Comparison of ENCODE assay signal across 1 cellular context in the genomic region with DNA sequence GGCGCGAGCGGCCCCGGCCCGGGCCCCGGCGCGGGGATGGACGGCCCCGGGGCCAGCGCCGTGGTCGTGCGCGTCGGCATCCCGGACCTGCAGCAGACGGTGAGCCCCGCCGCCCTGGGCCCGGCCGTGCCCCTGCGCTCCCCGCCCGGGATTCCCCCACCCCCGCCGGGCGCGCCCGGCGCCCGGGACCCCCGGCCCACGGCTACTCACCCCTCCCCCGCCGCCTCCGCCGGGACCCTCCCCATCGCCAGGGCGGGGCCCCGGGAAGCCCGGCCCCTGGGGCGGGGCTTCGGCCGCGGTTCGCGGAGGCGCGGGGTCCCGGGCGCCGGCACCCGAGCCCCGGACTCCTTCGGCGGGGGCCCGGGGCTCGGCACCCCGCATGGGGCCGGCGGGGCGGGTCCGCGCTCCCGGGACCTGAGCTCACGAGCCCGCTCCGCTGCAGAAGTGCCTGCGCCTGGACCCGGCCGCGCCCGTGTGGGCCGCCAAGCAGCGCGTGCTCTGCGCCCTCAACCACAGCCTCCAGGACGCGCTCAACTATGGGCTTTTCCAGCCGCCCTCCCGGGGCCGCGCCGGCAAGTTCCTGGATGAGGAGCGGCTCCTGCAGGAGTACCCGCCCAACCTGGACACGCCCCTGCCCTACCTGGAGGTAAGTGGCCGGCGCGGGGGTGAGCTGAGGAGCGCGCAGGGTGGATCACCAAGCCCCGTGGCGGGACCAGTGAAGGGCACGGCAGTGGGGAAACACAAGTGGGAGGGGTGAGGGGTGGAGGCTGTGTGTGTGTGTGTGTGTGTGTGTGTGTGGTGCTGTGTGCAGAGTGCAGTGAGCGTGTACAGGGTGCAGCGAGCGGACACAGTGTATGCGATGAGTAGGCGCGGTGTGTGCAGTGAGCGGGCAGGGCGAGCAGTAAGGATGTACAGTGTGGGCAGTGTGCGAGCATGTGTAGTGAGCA.
TF ChIP-seq lines count a peak whose summit lies in the region.

No MANE protein-coding gene starts in this region.

TF ChIP-seq in HepG2, 621 proteins besides CTCF, POLR2A, EP300 and RAD21 (continued from another document and continues in another):
- no peak for TF ChIP-seq ZMYM3 (CRISPR knock-in tag; IDR thresholded peaks at IDR 0.05)
- no peak for TF ChIP-seq ZNF660 (CRISPR knock-in tag; IDR thresholded peaks at IDR 0.05; ENCODE audit: borderline replicate concordance, low read depth)
- TF ChIP-seq, protein P1, sequence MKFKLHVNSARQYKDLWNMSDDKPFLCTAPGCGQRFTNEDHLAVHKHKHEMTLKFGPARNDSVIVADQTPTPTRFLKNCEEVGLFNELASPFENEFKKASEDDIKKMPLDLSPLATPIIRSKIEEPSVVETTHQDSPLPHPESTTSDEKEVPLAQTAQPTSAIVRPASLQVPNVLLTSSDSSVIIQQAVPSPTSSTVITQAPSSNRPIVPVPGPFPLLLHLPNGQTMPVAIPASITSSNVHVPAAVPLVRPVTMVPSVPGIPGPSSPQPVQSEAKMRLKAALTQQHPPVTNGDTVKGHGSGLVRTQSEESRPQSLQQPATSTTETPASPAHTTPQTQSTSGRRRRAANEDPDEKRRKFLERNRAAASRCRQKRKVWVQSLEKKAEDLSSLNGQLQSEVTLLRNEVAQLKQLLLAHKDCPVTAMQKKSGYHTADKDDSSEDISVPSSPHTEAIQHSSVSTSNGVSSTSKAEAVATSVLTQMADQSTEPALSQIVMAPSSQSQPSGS (CRISPR knock-in tag; IDR thresholded peaks at IDR 0.05), result no peak
- TF ChIP-seq, protein P2, sequence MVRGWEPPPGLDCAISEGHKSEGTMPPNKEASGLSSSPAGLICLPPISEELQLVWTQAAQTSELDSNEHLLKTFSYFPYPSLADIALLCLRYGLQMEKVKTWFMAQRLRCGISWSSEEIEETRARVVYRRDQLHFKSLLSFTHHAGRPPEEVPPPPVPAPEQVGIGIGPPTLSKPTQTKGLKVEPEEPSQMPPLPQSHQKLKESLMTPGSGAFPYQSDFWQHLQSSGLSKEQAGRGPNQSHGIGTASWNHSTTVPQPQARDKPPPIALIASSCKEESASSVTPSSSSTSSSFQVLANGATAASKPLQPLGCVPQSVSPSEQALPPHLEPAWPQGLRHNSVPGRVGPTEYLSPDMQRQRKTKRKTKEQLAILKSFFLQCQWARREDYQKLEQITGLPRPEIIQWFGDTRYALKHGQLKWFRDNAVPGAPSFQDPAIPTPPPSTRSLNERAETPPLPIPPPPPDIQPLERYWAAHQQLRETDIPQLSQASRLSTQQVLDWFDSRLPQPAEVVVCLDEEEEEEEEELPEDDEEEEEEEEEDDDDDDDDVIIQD (CRISPR knock-in tag; IDR thresholded peaks at IDR 0.05; ENCODE audit: low read depth), result no peak
- TF ChIP-seq ZNF780A (CRISPR knock-in tag; IDR thresholded peaks at IDR 0.05), result 0 out of 2 replicates have a peak, but pooled peaks have one; percentile 55
- no peak for TF ChIP-seq ZNF510 (CRISPR knock-in tag; IDR thresholded peaks at IDR 0.05; ENCODE audit: low read depth)
- TF ChIP-seq ZNF720 (CRISPR knock-in tag; IDR thresholded peaks at IDR 0.05), result no peak
- TF ChIP-seq ZKSCAN5 (CRISPR knock-in tag; IDR thresholded peaks at IDR 0.05), result no peak
- TF ChIP-seq EZH2 (conservative IDR thresholded peaks at IDR 0.05; ENCODE audit: low read depth, low read length), result no peak
- TF ChIP-seq PHB2 (IDR thresholded peaks at IDR 0.05; ENCODE audit: partially characterized antibody), result no peak
- no peak for TF ChIP-seq DR1 (CRISPR knock-in tag; IDR thresholded peaks at IDR 0.05)
- TF ChIP-seq ZNF552 (CRISPR knock-in tag; IDR thresholded peaks at IDR 0.05; ENCODE audit: borderline replicate concordance), result no peak
- TF ChIP-seq SIX1 (CRISPR knock-in tag; IDR thresholded peaks at IDR 0.05; ENCODE audit: borderline replicate concordance), result no peak
- TF ChIP-seq ARNT (IDR thresholded peaks at IDR 0.05), result no peak
- TF ChIP-seq MTA3 (CRISPR knock-in tag; IDR thresholded peaks at IDR 0.05), result no peak
- TF ChIP-seq ZNF101 (CRISPR knock-in tag; IDR thresholded peaks at IDR 0.05; ENCODE audit: borderline replicate concordance, low read depth), result no peak
- no peak for TF ChIP-seq CC2D1A (CRISPR knock-in tag; IDR thresholded peaks at IDR 0.05)
- TF ChIP-seq MTA1 (CRISPR knock-in tag; IDR thresholded peaks at IDR 0.05; ENCODE audit: borderline replicate concordance), result peak; percentile 64; the same call in 1 of the 2 replicates
- TF ChIP-seq KDM3A (CRISPR knock-in tag; IDR thresholded peaks at IDR 0.05; ENCODE audit: low read depth), result no peak
- TF ChIP-seq, protein P3, sequence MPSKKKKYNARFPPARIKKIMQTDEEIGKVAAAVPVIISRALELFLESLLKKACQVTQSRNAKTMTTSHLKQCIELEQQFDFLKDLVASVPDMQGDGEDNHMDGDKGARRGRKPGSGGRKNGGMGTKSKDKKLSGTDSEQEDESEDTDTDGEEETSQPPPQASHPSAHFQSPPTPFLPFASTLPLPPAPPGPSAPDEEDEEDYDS (CRISPR knock-in tag; IDR thresholded peaks at IDR 0.05), result no peak
- no peak for TF ChIP-seq ZFP36 (IDR thresholded peaks at IDR 0.05; ENCODE audit: borderline replicate concordance, low read depth, low read length, partially characterized antibody)
- TF ChIP-seq POGZ (CRISPR knock-in tag; IDR thresholded peaks at IDR 0.05), result no peak
- TF ChIP-seq, protein P4, sequence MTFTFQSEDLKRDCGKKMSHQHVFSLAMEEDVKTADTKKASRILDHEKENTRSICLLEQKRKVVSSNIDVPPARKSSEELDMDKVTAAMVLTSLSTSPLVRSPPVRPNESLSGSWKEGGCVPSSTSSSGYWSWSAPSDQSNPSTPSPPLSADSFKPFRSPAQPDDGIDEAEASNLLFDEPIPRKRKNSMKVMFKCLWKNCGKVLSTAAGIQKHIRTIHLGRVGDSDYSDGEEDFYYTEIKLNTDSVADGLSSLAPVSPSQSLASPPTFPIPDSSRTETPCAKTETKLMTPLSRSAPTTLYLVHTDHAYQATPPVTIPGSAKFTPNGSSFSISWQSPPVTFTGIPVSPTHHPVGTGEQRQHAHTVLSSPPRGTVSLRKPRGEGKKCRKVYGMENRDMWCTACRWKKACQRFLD (CRISPR knock-in tag; IDR thresholded peaks at IDR 0.05; ENCODE audit: borderline replicate concordance), result no peak
- TF ChIP-seq, protein P5, sequence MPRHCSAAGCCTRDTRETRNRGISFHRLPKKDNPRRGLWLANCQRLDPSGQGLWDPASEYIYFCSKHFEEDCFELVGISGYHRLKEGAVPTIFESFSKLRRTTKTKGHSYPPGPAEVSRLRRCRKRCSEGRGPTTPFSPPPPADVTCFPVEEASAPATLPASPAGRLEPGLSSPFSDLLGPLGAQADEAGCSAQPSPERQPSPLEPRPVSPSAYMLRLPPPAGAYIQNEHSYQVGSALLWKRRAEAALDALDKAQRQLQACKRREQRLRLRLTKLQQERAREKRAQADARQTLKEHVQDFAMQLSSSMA (CRISPR knock-in tag; IDR thresholded peaks at IDR 0.05), result no peak
- no peak for TF ChIP-seq BHLHE40 (IDR thresholded peaks at IDR 0.05; ENCODE audit: low read length)
- TF ChIP-seq, protein P6, sequence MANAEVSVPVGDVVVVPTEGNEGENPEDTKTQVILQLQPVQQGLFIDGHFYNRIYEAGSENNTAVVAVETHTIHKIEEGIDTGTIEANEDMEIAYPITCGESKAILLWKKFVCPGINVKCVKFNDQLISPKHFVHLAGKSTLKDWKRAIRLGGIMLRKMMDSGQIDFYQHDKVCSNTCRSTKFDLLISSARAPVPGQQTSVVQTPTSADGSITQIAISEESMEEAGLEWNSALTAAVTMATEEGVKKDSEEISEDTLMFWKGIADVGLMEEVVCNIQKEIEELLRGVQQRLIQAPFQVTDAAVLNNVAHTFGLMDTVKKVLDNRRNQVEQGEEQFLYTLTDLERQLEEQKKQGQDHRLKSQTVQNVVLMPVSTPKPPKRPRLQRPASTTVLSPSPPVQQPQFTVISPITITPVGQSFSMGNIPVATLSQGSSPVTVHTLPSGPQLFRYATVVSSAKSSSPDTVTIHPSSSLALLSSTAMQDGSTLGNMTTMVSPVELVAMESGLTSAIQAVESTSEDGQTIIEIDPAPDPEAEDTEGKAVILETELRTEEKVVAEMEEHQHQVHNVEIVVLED (CRISPR knock-in tag; IDR thresholded peaks at IDR 0.05; ENCODE audit: borderline replicate concordance), result no peak
- TF ChIP-seq, protein P7, sequence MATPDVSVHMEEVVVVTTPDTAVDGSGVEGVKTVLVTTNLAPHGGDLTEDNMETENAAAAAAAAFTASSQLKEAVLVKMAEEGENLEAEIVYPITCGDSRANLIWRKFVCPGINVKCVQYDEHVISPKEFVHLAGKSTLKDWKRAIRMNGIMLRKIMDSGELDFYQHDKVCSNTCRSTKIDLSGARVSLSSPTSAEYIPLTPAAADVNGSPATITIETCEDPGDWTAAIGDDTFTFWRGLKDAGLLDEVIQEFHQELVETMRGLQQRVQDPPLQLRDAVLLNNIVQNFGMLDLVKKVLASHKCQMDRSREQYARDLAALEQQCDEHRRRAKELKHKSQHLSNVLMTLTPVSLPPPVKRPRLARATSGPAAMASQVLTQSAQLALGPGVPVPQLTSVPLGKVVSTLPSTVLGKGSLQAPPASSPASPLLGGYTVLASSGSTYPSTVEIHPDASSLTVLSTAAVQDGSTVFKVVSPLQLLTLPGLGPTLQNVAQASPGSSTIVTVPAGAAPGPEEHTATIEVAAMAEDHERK (CRISPR knock-in tag; IDR thresholded peaks at IDR 0.05; ENCODE audit: low read depth), result no peak
- TF ChIP-seq ZNF225 (CRISPR knock-in tag; IDR thresholded peaks at IDR 0.05), result no peak
- TF ChIP-seq ZNF570 (CRISPR knock-in tag; IDR thresholded peaks at IDR 0.05; ENCODE audit: borderline replicate concordance), result no peak
- no peak for TF ChIP-seq FOXP1 (IDR thresholded peaks at IDR 0.05)
- TF ChIP-seq FOXP1 (CRISPR knock-in tag; IDR thresholded peaks at IDR 0.05), result no peak
- no peak for TF ChIP-seq SATB2 (CRISPR knock-in tag; IDR thresholded peaks at IDR 0.05)
- TF ChIP-seq NPAS2 (CRISPR knock-in tag; IDR thresholded peaks at IDR 0.05; ENCODE audit: borderline replicate concordance), result no peak
- TF ChIP-seq, protein P8, sequence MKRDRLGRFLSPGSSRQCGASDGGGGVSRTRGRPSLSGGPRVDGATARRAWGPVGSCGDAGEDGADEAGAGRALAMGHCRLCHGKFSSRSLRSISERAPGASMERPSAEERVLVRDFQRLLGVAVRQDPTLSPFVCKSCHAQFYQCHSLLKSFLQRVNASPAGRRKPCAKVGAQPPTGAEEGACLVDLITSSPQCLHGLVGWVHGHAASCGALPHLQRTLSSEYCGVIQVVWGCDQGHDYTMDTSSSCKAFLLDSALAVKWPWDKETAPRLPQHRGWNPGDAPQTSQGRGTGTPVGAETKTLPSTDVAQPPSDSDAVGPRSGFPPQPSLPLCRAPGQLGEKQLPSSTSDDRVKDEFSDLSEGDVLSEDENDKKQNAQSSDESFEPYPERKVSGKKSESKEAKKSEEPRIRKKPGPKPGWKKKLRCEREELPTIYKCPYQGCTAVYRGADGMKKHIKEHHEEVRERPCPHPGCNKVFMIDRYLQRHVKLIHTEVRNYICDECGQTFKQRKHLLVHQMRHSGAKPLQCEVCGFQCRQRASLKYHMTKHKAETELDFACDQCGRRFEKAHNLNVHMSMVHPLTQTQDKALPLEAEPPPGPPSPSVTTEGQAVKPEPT (CRISPR knock-in tag; IDR thresholded peaks at IDR 0.05; ENCODE audit: low read depth), result no peak
- TF ChIP-seq BORCS8-MEF2B (CRISPR knock-in tag; IDR thresholded peaks at IDR 0.05), result no peak
- no peak for TF ChIP-seq NR1H2 (CRISPR knock-in tag; IDR thresholded peaks at IDR 0.05; ENCODE audit: borderline replicate concordance, low read depth)
- TF ChIP-seq, protein P9, sequence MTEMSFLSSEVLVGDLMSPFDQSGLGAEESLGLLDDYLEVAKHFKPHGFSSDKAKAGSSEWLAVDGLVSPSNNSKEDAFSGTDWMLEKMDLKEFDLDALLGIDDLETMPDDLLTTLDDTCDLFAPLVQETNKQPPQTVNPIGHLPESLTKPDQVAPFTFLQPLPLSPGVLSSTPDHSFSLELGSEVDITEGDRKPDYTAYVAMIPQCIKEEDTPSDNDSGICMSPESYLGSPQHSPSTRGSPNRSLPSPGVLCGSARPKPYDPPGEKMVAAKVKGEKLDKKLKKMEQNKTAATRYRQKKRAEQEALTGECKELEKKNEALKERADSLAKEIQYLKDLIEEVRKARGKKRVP (CRISPR knock-in tag; IDR thresholded peaks at IDR 0.05), result no peak
- no peak; the same call in 1 of the 2 replicates for TF ChIP-seq ZNF547 (CRISPR knock-in tag; IDR thresholded peaks at IDR 0.05)
- TF ChIP-seq ZNF746 (CRISPR knock-in tag; IDR thresholded peaks at IDR 0.05), result no peak
- TF ChIP-seq ZNF772 (CRISPR knock-in tag; IDR thresholded peaks at IDR 0.05), result no peak
- TF ChIP-seq KLF15 (CRISPR knock-in tag; IDR thresholded peaks at IDR 0.05; ENCODE audit: borderline replicate concordance), result no peak
- TF ChIP-seq ZNF563 (CRISPR knock-in tag; IDR thresholded peaks at IDR 0.05), result no peak
- no peak for TF ChIP-seq SOX6 (IDR thresholded peaks at IDR 0.05)
- TF ChIP-seq SOX6 (CRISPR knock-in tag; IDR thresholded peaks at IDR 0.05), result no peak
- no peak for TF ChIP-seq NFATC3 (CRISPR knock-in tag; IDR thresholded peaks at IDR 0.05)
- TF ChIP-seq NFE2 (CRISPR knock-in tag; IDR thresholded peaks at IDR 0.05), result no peak
- TF ChIP-seq ZNF768 (CRISPR knock-in tag; IDR thresholded peaks at IDR 0.05), result 0 out of 2 replicates have a peak, but pooled peaks have one; percentile 13
- TF ChIP-seq, protein P10, sequence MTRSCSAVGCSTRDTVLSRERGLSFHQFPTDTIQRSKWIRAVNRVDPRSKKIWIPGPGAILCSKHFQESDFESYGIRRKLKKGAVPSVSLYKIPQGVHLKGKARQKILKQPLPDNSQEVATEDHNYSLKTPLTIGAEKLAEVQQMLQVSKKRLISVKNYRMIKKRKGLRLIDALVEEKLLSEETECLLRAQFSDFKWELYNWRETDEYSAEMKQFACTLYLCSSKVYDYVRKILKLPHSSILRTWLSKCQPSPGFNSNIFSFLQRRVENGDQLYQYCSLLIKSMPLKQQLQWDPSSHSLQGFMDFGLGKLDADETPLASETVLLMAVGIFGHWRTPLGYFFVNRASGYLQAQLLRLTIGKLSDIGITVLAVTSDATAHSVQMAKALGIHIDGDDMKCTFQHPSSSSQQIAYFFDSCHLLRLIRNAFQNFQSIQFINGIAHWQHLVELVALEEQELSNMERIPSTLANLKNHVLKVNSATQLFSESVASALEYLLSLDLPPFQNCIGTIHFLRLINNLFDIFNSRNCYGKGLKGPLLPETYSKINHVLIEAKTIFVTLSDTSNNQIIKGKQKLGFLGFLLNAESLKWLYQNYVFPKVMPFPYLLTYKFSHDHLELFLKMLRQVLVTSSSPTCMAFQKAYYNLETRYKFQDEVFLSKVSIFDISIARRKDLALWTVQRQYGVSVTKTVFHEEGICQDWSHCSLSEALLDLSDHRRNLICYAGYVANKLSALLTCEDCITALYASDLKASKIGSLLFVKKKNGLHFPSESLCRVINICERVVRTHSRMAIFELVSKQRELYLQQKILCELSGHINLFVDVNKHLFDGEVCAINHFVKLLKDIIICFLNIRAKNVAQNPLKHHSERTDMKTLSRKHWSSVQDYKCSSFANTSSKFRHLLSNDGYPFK (CRISPR knock-in tag; IDR thresholded peaks at IDR 0.05; ENCODE audit: borderline replicate concordance), result peak; percentile 30; the same call in 1 of the 2 replicates
- no peak for TF ChIP-seq ZNF121 (CRISPR knock-in tag; IDR thresholded peaks at IDR 0.05)
- TF ChIP-seq HMG20B (CRISPR knock-in tag; conservative IDR thresholded peaks at IDR 0.05), result no peak
- TF ChIP-seq ATF7 (IDR thresholded peaks at IDR 0.05), result no peak
- TF ChIP-seq ATF7 (CRISPR knock-in tag; IDR thresholded peaks at IDR 0.05), result no peak
- no peak for TF ChIP-seq ZNF567 (CRISPR knock-in tag; IDR thresholded peaks at IDR 0.05; ENCODE audit: borderline replicate concordance)
- TF ChIP-seq ZBTB38 (CRISPR knock-in tag; IDR thresholded peaks at IDR 0.05), result peak; percentile 95
